ENCODE assay signal across 18 cellular contexts in genomic region chr6:134495893-134496253, GRCh38.
"Had no signal": no experiment of that assay in that cellular context is flagged by ENCODE, and none has a peak within 500 bp of the region (broad histone marks: within the 10 kb centered on the region; RNA-seq: fewer than 3 reads in every experiment).

No MANE protein-coding gene starts in this region.

- H3K4me3 Mint-ChIP-seq: activated CD8-positive, alpha-beta memory T cell treated with anti-CD3 and anti-CD28 coated beads, Interleukin-2, amount 10 ng/mL, durations not matched to agents 7 days and 5 days; activated T-cell treated with anti-CD3 and anti-CD28 coated beads, Interleukin-2, amount 50 U/mL, for 4 hours; natural killer cell treated with Interleukin-12 subunit alpha and Interleukin-12 subunit beta and Interleukin-15 and Interleukin-18, amount 100 ng/mL, for 72 hours had no signal

- H3K27me3 ChIP-seq: brain microvascular endothelial cell, dorsolateral prefrontal cortex, SJSA1, tibial nerve had no signal

- DNase-seq: activated CD4-positive, alpha-beta T cell treated with anti-CD3 and anti-CD28 coated beads for 1 hour; activated CD4-positive, alpha-beta T cell treated with anti-CD3 and anti-CD28 coated beads, Interleukin-2, amount 50 U/mL, for 48 hours; activated CD8-positive, alpha-beta memory T cell treated with anti-CD3 and anti-CD28 coated beads, Interleukin-2, amount 10 ng/mL, durations not matched to agents 7 days and 5 days; activated effector memory CD4-positive, alpha-beta T cell treated with anti-CD3 and anti-CD28 coated beads, Interleukin-2, amount 50 U/mL, for 16 hours; activated T-cell treated with anti-CD3 and anti-CD28 coated beads, Interleukin-2, amount 50 U/mL, for 4 hours; amygdala; brain microvascular endothelial cell; dorsolateral prefrontal cortex; hypothalamus; mesenchymal stem cell; occipital lobe; retina; small intestine; SW 1271 had no signal

- H3K4me1 ChIP-seq: SJSA1, tibial nerve had no signal

- H3K9me3 ChIP-seq: SJSA1, tibial nerve had no signal

- H3K27ac ChIP-seq: brain microvascular endothelial cell, dorsolateral prefrontal cortex, SJSA1, tibial nerve had no signal

- H3K36me3 Mint-ChIP-seq: activated CD8-positive, alpha-beta memory T cell treated with anti-CD3 and anti-CD28 coated beads, Interleukin-2, amount 10 ng/mL, durations not matched to agents 7 days and 5 days; activated naive CD4-positive, alpha-beta T cell treated with anti-CD3 and anti-CD28 coated beads, Interleukin-2, amount 50 U/mL, for 72 hours; natural killer cell treated with Interleukin-12 subunit alpha and Interleukin-12 subunit beta and Interleukin-15 and Interleukin-18, amount 100 ng/mL, for 72 hours had no signal

- H3K36me3 ChIP-seq: brain microvascular endothelial cell, SJSA1, tibial nerve had no signal

- H3K9me3 Mint-ChIP-seq: activated naive CD4-positive, alpha-beta T cell treated with anti-CD3 and anti-CD28 coated beads, Interleukin-2, amount 50 U/mL, for 72 hours; activated T-cell treated with anti-CD3 and anti-CD28 coated beads, Interleukin-2, amount 50 U/mL, for 4 hours; natural killer cell treated with Interleukin-12 subunit alpha and Interleukin-12 subunit beta and Interleukin-15 and Interleukin-18, amount 100 ng/mL, for 72 hours had no signal

- ATAC-seq: activated CD8-positive, alpha-beta memory T cell treated with anti-CD3 and anti-CD28 coated beads, Interleukin-2, amount 10 ng/mL, durations not matched to agents 7 days and 5 days; activated naive CD4-positive, alpha-beta T cell treated with anti-CD3 and anti-CD28 coated beads, Interleukin-2, amount 50 U/mL, for 72 hours; activated T-cell treated with anti-CD3 and anti-CD28 coated beads, Interleukin-2, amount 50 U/mL, for 4 hours; natural killer cell treated with Interleukin-12 subunit alpha and Interleukin-12 subunit beta and Interleukin-15 and Interleukin-18, amount 100 ng/mL, for 72 hours had no signal

- FAIRE-seq: small intestine had no signal

- H3K4me3 ChIP-seq: dorsolateral prefrontal cortex, SJSA1, tibial nerve had no signal

- H3K27ac Mint-ChIP-seq: activated CD8-positive, alpha-beta memory T cell treated with anti-CD3 and anti-CD28 coated beads, Interleukin-2, amount 10 ng/mL, durations not matched to agents 7 days and 5 days; activated naive CD4-positive, alpha-beta T cell treated with anti-CD3 and anti-CD28 coated beads, Interleukin-2, amount 50 U/mL, for 72 hours; natural killer cell treated with Interleukin-12 subunit alpha and Interleukin-12 subunit beta and Interleukin-15 and Interleukin-18, amount 100 ng/mL, for 72 hours had no signal
